ENCODE assay signal across 1 cellular context in genomic region chr9:73143606-73144328, GRCh38.
TF ChIP-seq lines count a peak whose summit lies in the region.

No MANE protein-coding gene starts in this region.

TF ChIP-seq in HEK293, 187 proteins besides CTCF, POLR2A, EP300 and RAD21 (continued from another document and continues in another):
- TF ChIP-seq ZNF610 (tag by site-specific recombination; IDR thresholded peaks at IDR 0.05; ENCODE audit: borderline replicate concordance) (no peak), SETDB1 (IDR thresholded peaks at IDR 0.05; ENCODE audit: insufficient read length, low read length) (no peak), IKZF3 (tag by site-specific recombination; IDR thresholded peaks at IDR 0.05) (no peak), ZNF132 (tag by site-specific recombination; IDR thresholded peaks at IDR 0.05; ENCODE audit: borderline replicate concordance) (no peak), ZBTB6 (tag by site-specific recombination; IDR thresholded peaks at IDR 0.05) (no peak), ZNF362 (tag by site-specific recombination; IDR thresholded peaks at IDR 0.05) (no peak), MZF1 (tag by site-specific recombination; IDR thresholded peaks at IDR 0.05; ENCODE audit: borderline replicate concordance) (peak; percentile 54; the same call in 1 of the 2 replicates), KLF16 (tag by site-specific recombination; IDR thresholded peaks at IDR 0.05) (no peak), ZNF202 (tag by site-specific recombination; IDR thresholded peaks at IDR 0.05; ENCODE audit: borderline replicate concordance) (no peak), MYNN (tag by site-specific recombination; IDR thresholded peaks at IDR 0.05; ENCODE audit: borderline replicate concordance) (no peak), ZBTB17 (tag by site-specific recombination; IDR thresholded peaks at IDR 0.05) (no peak), ZNF621 (tag by site-specific recombination; IDR thresholded peaks at IDR 0.05) (no peak), GLIS2 (tag by site-specific recombination; IDR thresholded peaks at IDR 0.05) (no peak), HOXC10 (CRISPR knock-in tag; IDR thresholded peaks at IDR 0.05) (no peak), ZNF175 (tag by site-specific recombination; IDR thresholded peaks at IDR 0.05) (no peak), ZNF398 (tag by site-specific recombination; IDR thresholded peaks at IDR 0.05) (no peak), ZNF174 (tag by site-specific recombination; IDR thresholded peaks at IDR 0.05) (no peak), ZNF335 (tag by site-specific recombination; conservative IDR thresholded peaks at IDR 0.05) (peak; percentile 30; the same call in 1 of the 2 replicates), ZNF513 (tag by site-specific recombination; IDR thresholded peaks at IDR 0.05) (no peak), ZNF211 (tag by site-specific recombination; IDR thresholded peaks at IDR 0.05; ENCODE audit: low read depth) (no peak), ZSCAN18 (tag by site-specific recombination; IDR thresholded peaks at IDR 0.05) (no peak), PRDM1 (tag by site-specific recombination; IDR thresholded peaks at IDR 0.05) (0 out of 2 replicates have a peak, but pooled peaks have one; percentile 27), ZNF677 (tag by site-specific recombination; IDR thresholded peaks at IDR 0.05) (no peak), ZFP69B (tag by site-specific recombination; IDR thresholded peaks at IDR 0.05) (no peak), EGR2 (tag by site-specific recombination; IDR thresholded peaks at IDR 0.05; ENCODE audit: low read depth) (no peak), ZNF660 (tag by site-specific recombination; IDR thresholded peaks at IDR 0.05) (0 out of 2 replicates have a peak, but pooled peaks have one; percentile 36), ZNF837 (tag by site-specific recombination; IDR thresholded peaks at IDR 0.05) (no peak), ZNF248 (tag by site-specific recombination; IDR thresholded peaks at IDR 0.05) (no peak), RBAK (tag by site-specific recombination; IDR thresholded peaks at IDR 0.05) (no peak), ZNF121 (tag by site-specific recombination; IDR thresholded peaks at IDR 0.05) (no peak), ZSCAN5A (tag by site-specific recombination; IDR thresholded peaks at IDR 0.05) (no peak), ZNF324 (tag by site-specific recombination; IDR thresholded peaks at IDR 0.05) (no peak), ELK4 (IDR thresholded peaks at IDR 0.05; ENCODE audit: borderline replicate concordance, low read depth, low read length) (no peak), ATF2 (tag by site-specific recombination; IDR thresholded peaks at IDR 0.05; ENCODE audit: low read depth) (no peak), ZNF692 (tag by site-specific recombination; IDR thresholded peaks at IDR 0.05) (no peak), ZNF521 (tag by site-specific recombination; IDR thresholded peaks at IDR 0.05) (no peak), ZNF394 (tag by site-specific recombination; IDR thresholded peaks at IDR 0.05; ENCODE audit: borderline replicate concordance) (no peak), ZSCAN16 (tag by site-specific recombination; IDR thresholded peaks at IDR 0.05) (no peak), ZNF791 (tag by site-specific recombination; IDR thresholded peaks at IDR 0.05) (no peak), ZNF148 (tag by site-specific recombination; IDR thresholded peaks at IDR 0.05; ENCODE audit: borderline replicate concordance) (no peak), ZNF449 (tag by site-specific recombination; IDR thresholded peaks at IDR 0.05) (no peak), ZNF366 (tag by site-specific recombination; conservative IDR thresholded peaks at IDR 0.05) (0 out of 2 replicates have a peak, but pooled peaks have one; percentile 14)
